19 cellular contexts compared by ENCODE assay signal in the genomic region with DNA sequence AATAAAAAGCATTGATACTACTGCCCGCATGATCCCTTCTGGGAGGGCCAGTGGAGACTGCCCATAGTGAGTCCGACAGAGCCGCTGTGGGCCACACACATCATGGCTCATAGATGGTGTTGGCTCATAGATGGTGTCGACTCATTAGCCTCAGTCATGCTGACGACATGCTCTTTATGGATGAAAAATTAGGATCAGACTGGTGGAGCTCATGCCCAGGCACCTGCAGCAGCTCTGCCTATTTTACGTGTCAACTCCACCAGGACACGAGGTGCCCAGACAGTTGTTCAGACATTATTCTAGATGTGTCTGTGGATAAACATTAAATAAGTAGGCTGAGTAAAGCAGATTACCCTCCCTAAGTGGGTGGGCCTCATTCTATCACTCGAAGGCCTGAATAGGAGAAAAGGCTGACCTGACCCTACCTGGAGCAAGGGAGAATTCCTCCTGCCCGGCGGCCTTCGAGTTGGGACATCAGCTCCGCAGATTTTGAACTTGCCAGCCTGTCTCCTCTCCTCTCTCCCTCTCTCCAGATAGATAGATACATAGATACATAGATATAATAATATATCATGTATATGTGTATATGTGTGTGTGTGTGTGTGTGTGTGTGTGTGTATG. TPM values are rescaled to one million over a fixed set of nuclear protein-coding genes. Genes with fewer than 3 reads are reported as not detected.
DNase-seq lines count a peak whose midpoint lies in the region; ATAC-seq and TF ChIP-seq lines count a peak whose summit lies in the region.
"Had no signal": no experiment of that assay in that cellular context is flagged by ENCODE, and none has a peak within 500 bp of the region (broad histone marks: within the 10 kb centered on the region; RNA-seq: fewer than 3 reads in every experiment).

No MANE protein-coding gene starts in this region.

- peaks cover 13% of the 10 kb centered on the region for H3K4me1 Mint-ChIP-seq in WTC11

- TF ChIP-seq CTCF in right atrium auricular region (IDR thresholded peaks at IDR 0.05) (no peak), coronary artery (IDR thresholded peaks at IDR 0.05) (no peak), WTC11 (IDR thresholded peaks at IDR 0.05) (no peak)

- H3K27ac Mint-ChIP-seq in WTC11: no peak overlapping the region
- H3K27ac Mint-ChIP-seq: B cell; CD8-positive, alpha-beta T cell; IgD-negative memory B cell had no signal

- no peaks in the 10 kb centered on the region for H3K9me3 Mint-ChIP-seq in WTC11
- H3K9me3 Mint-ChIP-seq: CD8-positive, alpha-beta T cell; IgD-negative memory B cell had no signal

- no peak overlapping the region for H3K4me3 ChIP-seq in right atrium auricular region
- H3K4me3 ChIP-seq in coronary artery: no peak overlapping the region
- H3K4me3 ChIP-seq: BLaER1 treated with 17β-estradiol and CSF1 and Interleukin-3, amounts not matched to agents 10 nM and 100 nM; HAP-1 had no signal

- H3K27me3 ChIP-seq in right atrium auricular region: no peaks in the 10 kb centered on the region
- H3K27me3 ChIP-seq: BLaER1 treated with 17β-estradiol and CSF1 and Interleukin-3, amounts not matched to agents 10 nM and 100 nM had no signal

- peaks cover 21% of the 10 kb centered on the region for H3K27me3 Mint-ChIP-seq in WTC11 (ENCODE audit: low read depth)

- POLR2A ChIA-PET in WTC11 (lab: Charles Lee): no interaction called here

- peaks cover 0 to 10% of the 10 kb centered on the region in 2 donors for H3K4me1 ChIP-seq in right atrium auricular region
- H3K4me1 ChIP-seq: HAP-1 had no signal

- CTCF ChIA-PET in WTC11 (lab: Charles Lee): interaction anchor here (1.8 to 5.9 kb wide), 5 partner anchors 8 to 86 kb away, joined by 5 to 73 read pairs (median 7); no protein-coding TSS in a partner anchor

- no peaks in the 10 kb centered on the region for H3K9me3 ChIP-seq in right atrium auricular region
- H3K9me3 ChIP-seq: BLaER1 treated with 17β-estradiol and CSF1 and Interleukin-3, amounts not matched to agents 10 nM and 100 nM; HAP-1 had no signal

- H3K27ac ChIP-seq in right atrium auricular region (no peak overlapping the region), coronary artery (no peak overlapping the region)
- H3K27ac ChIP-seq: BLaER1 treated with 17β-estradiol and CSF1 and Interleukin-3, amounts not matched to agents 10 nM and 100 nM had no signal

- intact Hi-C loops in cardiac septum (cut with DNase I): no loop called here

- H3K36me3 ChIP-seq in right atrium auricular region: no peaks in the 10 kb centered on the region
- H3K36me3 ChIP-seq: BLaER1 treated with 17β-estradiol and CSF1 and Interleukin-3, amounts not matched to agents 10 nM and 100 nM; HAP-1 had no signal

- peak; percentile 31 for DNase-seq in cardiac septum (ENCODE audit: low spot score)
- DNase-seq in right atrium auricular region (ENCODE audit: low spot score): no peak
- peak; percentile 29 for DNase-seq in coronary artery (ENCODE audit: low spot score)
- DNase-seq in mesenteric fat pad (ENCODE audit: low spot score): peak; percentile 60
- peak; percentile 7 for DNase-seq in stimulated activated CD8-positive, alpha-beta memory T cell treated with anti-CD3 and anti-CD28 coated beads, Interleukin-4, amount 100 ng/mL, for 48 hours
- DNase-seq in WTC11 (ENCODE audit: low spot score): no peak
- DNase-seq in anterior cingulate cortex (lab: John Stamatoyannopoulos, UW): no peak
- no peak for DNase-seq in mucosa of gallbladder (ENCODE audit: low spot score)
- DNase-seq: Calu3, DND-41, GOT3 had no signal

- no peaks in the 10 kb centered on the region for H3K36me3 Mint-ChIP-seq in WTC11
- H3K36me3 Mint-ChIP-seq: CD8-positive, alpha-beta T cell; IgD-negative memory B cell had no signal

- H3K4me3 Mint-ChIP-seq in WTC11: no peak overlapping the region
- H3K4me3 Mint-ChIP-seq: B cell; CD8-positive, alpha-beta T cell; IgD-negative memory B cell had no signal

- no peak for ATAC-seq in WTC11
- ATAC-seq: CD8-positive, alpha-beta T cell; HepG2 had no signal

TF ChIP-seq in WTC11, 78 proteins besides CTCF, POLR2A, EP300 and RAD21:
- no peak for TF ChIP-seq JAZF1 (CRISPR knock-in tag; IDR thresholded peaks at IDR 0.05)
- TF ChIP-seq, protein P1, sequence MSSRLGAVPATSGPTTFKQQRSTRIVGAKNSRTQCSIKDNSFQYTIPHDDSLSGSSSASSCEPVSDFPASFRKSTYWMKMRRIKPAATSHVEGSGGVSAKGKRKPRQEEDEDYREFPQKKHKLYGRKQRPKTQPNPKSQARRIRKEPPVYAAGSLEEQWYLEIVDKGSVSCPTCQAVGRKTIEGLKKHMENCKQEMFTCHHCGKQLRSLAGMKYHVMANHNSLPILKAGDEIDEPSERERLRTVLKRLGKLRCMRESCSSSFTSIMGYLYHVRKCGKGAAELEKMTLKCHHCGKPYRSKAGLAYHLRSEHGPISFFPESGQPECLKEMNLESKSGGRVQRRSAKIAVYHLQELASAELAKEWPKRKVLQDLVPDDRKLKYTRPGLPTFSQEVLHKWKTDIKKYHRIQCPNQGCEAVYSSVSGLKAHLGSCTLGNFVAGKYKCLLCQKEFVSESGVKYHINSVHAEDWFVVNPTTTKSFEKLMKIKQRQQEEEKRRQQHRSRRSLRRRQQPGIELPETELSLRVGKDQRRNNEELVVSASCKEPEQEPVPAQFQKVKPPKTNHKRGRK (CRISPR knock-in tag; IDR thresholded peaks at IDR 0.05; ENCODE audit: borderline replicate concordance): no peak
- no peak for TF ChIP-seq ESRRA (CRISPR knock-in tag; IDR thresholded peaks at IDR 0.05; ENCODE audit: borderline replicate concordance)
- TF ChIP-seq FOXJ3 (CRISPR knock-in tag; IDR thresholded peaks at IDR 0.05; ENCODE audit: borderline replicate concordance): no peak
- no peak for TF ChIP-seq GRHL2 (CRISPR knock-in tag; IDR thresholded peaks at IDR 0.05; ENCODE audit: insufficient replicate concordance, severe bottlenecking)
- no peak for TF ChIP-seq MXD4 (CRISPR knock-in tag; IDR thresholded peaks at IDR 0.05; ENCODE audit: borderline replicate concordance)

RNA-seq across cellular contexts. Expression of a gene that starts 13.7 kb away (rescaled TPM):
- total RNA-seq in cardiac septum (not detected), right atrium auricular region (not detected), mesenteric fat pad (not detected), WTC11 (2021) (not detected in 3 replicates), mucosa of gallbladder (not detected)
- total RNA-seq: A172; B cell; Calu3; CD8-positive, alpha-beta T cell; G401; HepG2 had no signal

Comparison
In these comparisons a context has a peak if more than half of its experiments do, and no peak if none do; other contexts are left out.
1. DNase-seq: peak in cardiac septum (single experiment), coronary artery (single experiment), mesenteric fat pad (single experiment) and stimulated activated CD8-positive, alpha-beta memory T cell treated with anti-CD3 and anti-CD28 coated beads, Interleukin-4, amount 100 ng/mL, for 48 hours (single experiment); none in right atrium auricular region (single experiment), WTC11 (single experiment), anterior cingulate cortex (0 of 58) and mucosa of gallbladder (single experiment).